Comparison of ENCODE assay signal across 11 cellular contexts in the genomic region with DNA sequence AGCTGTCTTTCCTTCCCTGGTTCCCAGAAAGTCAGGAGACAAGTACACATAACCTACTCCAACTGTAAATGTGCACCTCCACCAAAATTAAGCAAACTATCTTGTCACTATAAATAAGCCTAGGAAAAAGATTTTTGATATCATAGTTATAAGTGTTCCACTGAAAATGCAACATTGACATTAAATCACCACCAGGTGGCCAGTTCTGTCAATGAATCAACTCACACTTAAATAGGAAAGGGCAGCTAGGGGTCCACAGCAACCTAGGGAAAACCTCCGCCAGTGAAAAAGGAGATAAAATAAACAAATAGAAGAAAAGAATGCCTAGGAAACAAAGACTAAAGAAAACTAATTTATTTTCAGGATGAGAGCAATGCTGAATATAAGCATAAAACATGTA.
DNase-seq lines count a peak whose midpoint lies in the region; ATAC-seq, FAIRE-seq and TF ChIP-seq lines count a peak whose summit lies in the region.
"Had no signal": no experiment of that assay in that cellular context is flagged by ENCODE, and none has a peak within 500 bp of the region (broad histone marks: within the 10 kb centered on the region; RNA-seq: fewer than 3 reads in every experiment).

No MANE protein-coding gene starts in this region.

- no peaks in the 10 kb centered on the region for H3K27me3 ChIP-seq in DND-41 (ENCODE audit: insufficient read depth, low read length, poor library complexity)
- H3K27me3 ChIP-seq in upper lobe of left lung: no peaks in the 10 kb centered on the region

- H3K9me3 ChIP-seq in DND-41 (ENCODE audit: insufficient read depth, low read length, severe bottlenecking) (no peaks in the 10 kb centered on the region), upper lobe of left lung (no peaks in the 10 kb centered on the region)

- H3K4me3 Mint-ChIP-seq in WTC11: no peak overlapping the region
- H3K4me3 Mint-ChIP-seq: activated CD4-positive, alpha-beta T cell treated with anti-CD3 and anti-CD28 coated beads, Interleukin-2, amount 10 ng/mL, durations not matched to agents 7 days and 5 days; central memory CD8-positive, alpha-beta T cell had no signal

- no peak overlapping the region for H3K27ac Mint-ChIP-seq in WTC11
- H3K27ac Mint-ChIP-seq: activated CD4-positive, alpha-beta T cell treated with anti-CD3 and anti-CD28 coated beads, Interleukin-2, amount 10 ng/mL, durations not matched to agents 7 days and 5 days had no signal

- 31 to 50% methylated on average over 1 of the region's 1 CpG for WGBS in upper lobe of left lung, 2 donors

- no peak for FAIRE-seq in GM12892 (lab: Jason Lieb, UNC)

- H2AFZ ChIP-seq in DND-41 (ENCODE audit: low read depth, low read length): no peak overlapping the region

- H3K36me3 Mint-ChIP-seq in WTC11: peaks cover 7% of the 10 kb centered on the region

- TF ChIP-seq CTCF in DND-41 (IDR thresholded peaks at IDR 0.05; ENCODE audit: borderline replicate concordance, extremely low read depth, low read length, poor library complexity, severe bottlenecking): peak; percentile 27
- peak; percentile 36 for TF ChIP-seq CTCF in NB4 (IDR thresholded peaks at IDR 0.05; ENCODE audit: low read depth, low read length)
- peak; percentile 29; the same call in 1 of the 2 replicates for TF ChIP-seq CTCF in WTC11 (IDR thresholded peaks at IDR 0.05)
- TF ChIP-seq CTCF in upper lobe of left lung (IDR thresholded peaks at IDR 0.05): peak in 2 of 6 experiments; percentile 24 to 32

- H3K4me2 ChIP-seq in DND-41 (ENCODE audit: insufficient read depth, low read length): no peak overlapping the region

- DNase-seq in DND-41 (no peak), NB4 (ENCODE audit: low read depth) (peak; percentile 31), WTC11 (ENCODE audit: low spot score) (no peak), left lobe of liver (ENCODE audit: low spot score) (no peak), upper lobe of left lung (no peak), islet precursor cell (no peak), GM12892 (ENCODE audit: insufficient read length) (no peak), HCEC 1CT (no peak)
- DNase-seq: activated CD4-positive, alpha-beta T cell treated with anti-CD3 and anti-CD28 coated beads, Interleukin-2, amount 10 ng/mL, durations not matched to agents 7 days and 5 days; kidney glomerular epithelial cell had no signal

- H3K36me3 ChIP-seq in DND-41 (ENCODE audit: insufficient read depth, low read length) (no peaks in the 10 kb centered on the region), upper lobe of left lung (no peaks in the 10 kb centered on the region)

- H3K9me3 Mint-ChIP-seq in WTC11: peaks cover 12% of the 10 kb centered on the region

- H3K27me3 Mint-ChIP-seq in WTC11 (ENCODE audit: low read depth): no peaks in the 10 kb centered on the region
- H3K27me3 Mint-ChIP-seq: activated CD4-positive, alpha-beta T cell treated with anti-CD3 and anti-CD28 coated beads, Interleukin-2, amount 10 ng/mL, durations not matched to agents 7 days and 5 days; central memory CD8-positive, alpha-beta T cell had no signal

- H4K20me1 ChIP-seq in DND-41 (ENCODE audit: insufficient read depth, low read length): no peaks in the 10 kb centered on the region

- no peak overlapping the region for H3K27ac ChIP-seq in DND-41 (ENCODE audit: low read length)
- H3K27ac ChIP-seq in upper lobe of left lung: no peak overlapping the region

- TF ChIP-seq POLR2A in NB4 (IDR thresholded peaks at IDR 0.05; ENCODE audit: extremely low read depth, insufficient read length): no peak
- no peak for TF ChIP-seq POLR2A in upper lobe of left lung (IDR thresholded peaks at IDR 0.05)
- no peak for TF ChIP-seq POLR2A in GM12892 (IDR thresholded peaks at IDR 0.05; ENCODE audit: low read depth, low read length)

- POLR2A ChIA-PET in WTC11 (lab: Charles Lee): no interaction called here

- CTCF ChIA-PET in WTC11 (lab: Charles Lee): interaction anchor here (0.7 to 1.4 kb wide), 7 partner anchors 14 to 1570 kb away, joined by 3 to 4 read pairs (median 3); no protein-coding TSS in a partner anchor

- H3K4me1 ChIP-seq in DND-41 (ENCODE audit: insufficient read depth, low read length): no peaks in the 10 kb centered on the region
- no peaks in the 10 kb centered on the region for H3K4me1 ChIP-seq in upper lobe of left lung

- H3K79me2 ChIP-seq in DND-41 (ENCODE audit: insufficient read depth, low read length): no peaks in the 10 kb centered on the region

- no peaks in the 10 kb centered on the region; the same call in 1 of the 2 replicates for H3K4me1 Mint-ChIP-seq in WTC11
- H3K4me1 Mint-ChIP-seq: activated CD4-positive, alpha-beta T cell treated with anti-CD3 and anti-CD28 coated beads, Interleukin-2, amount 10 ng/mL, durations not matched to agents 7 days and 5 days; central memory CD8-positive, alpha-beta T cell had no signal

- no peak for TF ChIP-seq EP300 in upper lobe of left lung (IDR thresholded peaks at IDR 0.05)

- no peak overlapping the region for H3K4me3 ChIP-seq in DND-41 (ENCODE audit: low read depth in 1 of 2, low read length in 2 of 2)
- H3K4me3 ChIP-seq in NB4 (ENCODE audit: low read depth, low read length): no peak overlapping the region
- H3K4me3 ChIP-seq in upper lobe of left lung: no peak overlapping the region

- ATAC-seq in DND-41 (ENCODE audit: insufficient read depth, low read depth): no peak
- ATAC-seq in WTC11: peak; percentile 67
- peak; percentile 33 for ATAC-seq in left lobe of liver
- no peak for ATAC-seq in upper lobe of left lung (ENCODE audit: low FRiP score in 2 of 2)

- no peak overlapping the region for H3K9ac ChIP-seq in DND-41 (ENCODE audit: low read depth, low read length)

TF ChIP-seq in WTC11, 78 proteins besides CTCF, POLR2A, EP300 and RAD21:
- TF ChIP-seq ZNF396 (CRISPR knock-in tag; IDR thresholded peaks at IDR 0.05; ENCODE audit: borderline replicate concordance) (no peak), NR1H2 (CRISPR knock-in tag; IDR thresholded peaks at IDR 0.05) (no peak), NFYB (CRISPR knock-in tag; conservative IDR thresholded peaks at IDR 0.05; ENCODE audit: low read depth) (no peak), PRRX2 (CRISPR knock-in tag; IDR thresholded peaks at IDR 0.05) (no peak), GABPB1 (CRISPR knock-in tag; IDR thresholded peaks at IDR 0.05) (no peak), SMAD3 (CRISPR knock-in tag; IDR thresholded peaks at IDR 0.05; ENCODE audit: borderline replicate concordance) (no peak), TP53 (CRISPR knock-in tag; IDR thresholded peaks at IDR 0.05) (no peak)
- TF ChIP-seq, protein P1, sequence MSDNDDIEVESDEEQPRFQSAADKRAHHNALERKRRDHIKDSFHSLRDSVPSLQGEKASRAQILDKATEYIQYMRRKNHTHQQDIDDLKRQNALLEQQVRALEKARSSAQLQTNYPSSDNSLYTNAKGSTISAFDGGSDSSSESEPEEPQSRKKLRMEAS (CRISPR knock-in tag; IDR thresholded peaks at IDR 0.05): no peak
- TF ChIP-seq, protein P2, sequence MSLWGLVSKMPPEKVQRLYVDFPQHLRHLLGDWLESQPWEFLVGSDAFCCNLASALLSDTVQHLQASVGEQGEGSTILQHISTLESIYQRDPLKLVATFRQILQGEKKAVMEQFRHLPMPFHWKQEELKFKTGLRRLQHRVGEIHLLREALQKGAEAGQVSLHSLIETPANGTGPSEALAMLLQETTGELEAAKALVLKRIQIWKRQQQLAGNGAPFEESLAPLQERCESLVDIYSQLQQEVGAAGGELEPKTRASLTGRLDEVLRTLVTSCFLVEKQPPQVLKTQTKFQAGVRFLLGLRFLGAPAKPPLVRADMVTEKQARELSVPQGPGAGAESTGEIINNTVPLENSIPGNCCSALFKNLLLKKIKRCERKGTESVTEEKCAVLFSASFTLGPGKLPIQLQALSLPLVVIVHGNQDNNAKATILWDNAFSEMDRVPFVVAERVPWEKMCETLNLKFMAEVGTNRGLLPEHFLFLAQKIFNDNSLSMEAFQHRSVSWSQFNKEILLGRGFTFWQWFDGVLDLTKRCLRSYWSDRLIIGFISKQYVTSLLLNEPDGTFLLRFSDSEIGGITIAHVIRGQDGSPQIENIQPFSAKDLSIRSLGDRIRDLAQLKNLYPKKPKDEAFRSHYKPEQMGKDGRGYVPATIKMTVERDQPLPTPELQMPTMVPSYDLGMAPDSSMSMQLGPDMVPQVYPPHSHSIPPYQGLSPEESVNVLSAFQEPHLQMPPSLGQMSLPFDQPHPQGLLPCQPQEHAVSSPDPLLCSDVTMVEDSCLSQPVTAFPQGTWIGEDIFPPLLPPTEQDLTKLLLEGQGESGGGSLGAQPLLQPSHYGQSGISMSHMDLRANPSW (CRISPR knock-in tag; conservative IDR thresholded peaks at IDR 0.05; ENCODE audit: low read depth): no peak
- TF ChIP-seq, protein P3, sequence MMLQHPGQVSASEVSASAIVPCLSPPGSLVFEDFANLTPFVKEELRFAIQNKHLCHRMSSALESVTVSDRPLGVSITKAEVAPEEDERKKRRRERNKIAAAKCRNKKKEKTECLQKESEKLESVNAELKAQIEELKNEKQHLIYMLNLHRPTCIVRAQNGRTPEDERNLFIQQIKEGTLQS (CRISPR knock-in tag; conservative IDR thresholded peaks at IDR 0.05): no peak
- TF ChIP-seq, protein P4, sequence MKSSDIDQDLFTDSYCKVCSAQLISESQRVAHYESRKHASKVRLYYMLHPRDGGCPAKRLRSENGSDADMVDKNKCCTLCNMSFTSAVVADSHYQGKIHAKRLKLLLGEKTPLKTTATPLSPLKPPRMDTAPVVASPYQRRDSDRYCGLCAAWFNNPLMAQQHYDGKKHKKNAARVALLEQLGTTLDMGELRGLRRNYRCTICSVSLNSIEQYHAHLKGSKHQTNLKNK (CRISPR knock-in tag; IDR thresholded peaks at IDR 0.05): no peak

Comparison
In these comparisons a context has a peak if more than half of its experiments do, and no peak if none do; other contexts are left out.
1. ATAC-seq: peak in WTC11 (single experiment) and left lobe of liver (single experiment); none in DND-41 (single experiment) and upper lobe of left lung (0 of 2).